ENCODE assay signal across 34 cellular contexts in genomic region chr11:82703796-82704195, GRCh38. TPM values are rescaled to one million over a fixed set of nuclear protein-coding genes. Genes with fewer than 3 reads are reported as not detected.
"Had no signal": no experiment of that assay in that cellular context is flagged by ENCODE, and none has a peak within 500 bp of the region (broad histone marks: within the 10 kb centered on the region; RNA-seq: fewer than 3 reads in every experiment).

No MANE protein-coding gene starts in this region.

- H3K27ac Mint-ChIP-seq: activated B cell treated with CpG ODN at 0.5 μM for 24 hours; activated CD8-positive, alpha-beta T cell treated with anti-CD3 and anti-CD28 coated beads, Interleukin-2, amount 10 ng/mL, durations not matched to agents 7 days and 5 days; activated naive CD4-positive, alpha-beta T cell treated with anti-CD3 and anti-CD28 coated beads for 36 hours; activated naive CD8-positive, alpha-beta T cell treated with anti-CD3 and anti-CD28 coated beads for 36 hours; activated T-cell treated with anti-CD3 and anti-CD28 coated beads, Interleukin-2, amount 50 U/mL, for 72 hours; mesothelial cell of epicardium; naive B cell; stimulated activated effector memory CD8-positive, alpha-beta T cell treated with anti-CD3 and anti-CD28 coated beads, Interleukin-12 subunit alpha, Interleukin-12 subunit beta, amount 100 ng/mL, for 72 hours; stimulated activated naive CD8-positive, alpha-beta T cell treated with anti-CD3 and anti-CD28 coated beads, Interleukin-15, Interleukin-2, amounts not matched to agents 100 ng/mL and 50 ng/mL, for 24 hours; type B pancreatic cell had no signal

- H3K27me3 ChIP-seq: body of pancreas, esophagus squamous epithelium, pancreas, sigmoid colon, uterus had no signal

- H3K27me3 Mint-ChIP-seq: type B pancreatic cell had no signal

- H3K9me3 Mint-ChIP-seq: activated B cell treated with CpG ODN at 0.5 μM for 24 hours; activated naive CD4-positive, alpha-beta T cell treated with anti-CD3 and anti-CD28 coated beads for 36 hours; activated naive CD8-positive, alpha-beta T cell treated with anti-CD3 and anti-CD28 coated beads for 36 hours; activated T-cell treated with anti-CD3 and anti-CD28 coated beads, Interleukin-2, amount 50 U/mL, for 72 hours; mesothelial cell of epicardium; naive B cell; neural crest cell; stimulated activated effector memory CD8-positive, alpha-beta T cell treated with anti-CD3 and anti-CD28 coated beads, Interleukin-12 subunit alpha, Interleukin-12 subunit beta, amount 100 ng/mL, for 72 hours; stimulated activated naive CD8-positive, alpha-beta T cell treated with anti-CD3 and anti-CD28 coated beads, Interleukin-15, Interleukin-2, amounts not matched to agents 100 ng/mL and 50 ng/mL, for 24 hours; type B pancreatic cell had no signal

- DNase-seq: activated B cell treated with CpG ODN at 0.5 μM for 24 hours; activated CD4-positive, alpha-beta T cell treated with anti-CD3 and anti-CD28 coated beads, Interleukin-2, amount 50 U/mL, for 1 hour; activated CD8-positive, alpha-beta T cell treated with anti-CD3 and anti-CD28 coated beads, Interleukin-2, amount 10 ng/mL, durations not matched to agents 7 days and 5 days; activated effector memory CD4-positive, alpha-beta T cell treated with Interleukin-2 at 50 U/mL for 16 hours; activated naive CD4-positive, alpha-beta T cell treated with anti-CD3 and anti-CD28 coated beads for 36 hours; activated naive CD8-positive, alpha-beta T cell treated with anti-CD3 and anti-CD28 coated beads for 36 hours; activated T-cell treated with anti-CD3 and anti-CD28 coated beads for 4 hours; activated T-cell treated with anti-CD3 and anti-CD28 coated beads, Interleukin-2, amount 50 U/mL, for 72 hours; adrenal gland; aorta; body of pancreas; esophagus squamous epithelium; foreskin melanocyte; heart right ventricle; islet precursor cell; left cardiac atrium; left ventricle myocardium superior; naive B cell; nucleus accumbens; pancreas; sigmoid colon; small intestine; stimulated activated CD4-positive, alpha-beta T cell treated with anti-CD3 and anti-CD28 coated beads, Interleukin-4, amount 100 ng/mL, for 24 hours; T-helper 2 cell; uterus had no signal

- H3K4me1 Mint-ChIP-seq: activated B cell treated with CpG ODN at 0.5 μM for 24 hours; activated naive CD8-positive, alpha-beta T cell treated with anti-CD3 and anti-CD28 coated beads for 36 hours; mesothelial cell of epicardium; naive B cell; neural crest cell; stimulated activated effector memory CD8-positive, alpha-beta T cell treated with anti-CD3 and anti-CD28 coated beads, Interleukin-12 subunit alpha, Interleukin-12 subunit beta, amount 100 ng/mL, for 72 hours had no signal

- FAIRE-seq: pancreas, small intestine had no signal

- H3K27ac ChIP-seq: adrenal gland, body of pancreas, coronary artery, esophagus squamous epithelium, heart right ventricle, pancreas, prostate gland, sigmoid colon, thoracic aorta, uterus had no signal

- H3K9me3 ChIP-seq: adrenal gland, body of pancreas, esophagus squamous epithelium, heart right ventricle, pancreas, prostate gland, sigmoid colon, thoracic aorta, uterus had no signal

- H3K4me3 Mint-ChIP-seq: activated B cell treated with CpG ODN at 0.5 μM for 24 hours; activated CD8-positive, alpha-beta T cell treated with anti-CD3 and anti-CD28 coated beads, Interleukin-2, amount 10 ng/mL, durations not matched to agents 7 days and 5 days; activated naive CD4-positive, alpha-beta T cell treated with anti-CD3 and anti-CD28 coated beads for 36 hours; activated naive CD8-positive, alpha-beta T cell treated with anti-CD3 and anti-CD28 coated beads for 36 hours; activated T-cell treated with anti-CD3 and anti-CD28 coated beads, Interleukin-2, amount 50 U/mL, for 72 hours; mesothelial cell of epicardium; naive B cell; neural crest cell; stimulated activated effector memory CD8-positive, alpha-beta T cell treated with anti-CD3 and anti-CD28 coated beads, Interleukin-12 subunit alpha, Interleukin-12 subunit beta, amount 100 ng/mL, for 72 hours; stimulated activated naive CD8-positive, alpha-beta T cell treated with anti-CD3 and anti-CD28 coated beads, Interleukin-15, Interleukin-2, amounts not matched to agents 100 ng/mL and 50 ng/mL, for 24 hours; type B pancreatic cell had no signal

- H3K36me3 Mint-ChIP-seq: activated naive CD8-positive, alpha-beta T cell treated with anti-CD3 and anti-CD28 coated beads for 36 hours; mesothelial cell of epicardium; naive B cell; stimulated activated effector memory CD8-positive, alpha-beta T cell treated with anti-CD3 and anti-CD28 coated beads, Interleukin-12 subunit alpha, Interleukin-12 subunit beta, amount 100 ng/mL, for 72 hours; type B pancreatic cell had no signal

- H3K36me3 ChIP-seq: adrenal gland, esophagus squamous epithelium, heart right ventricle, pancreas, prostate gland, sigmoid colon, thoracic aorta, uterus had no signal

- H3K4me3 ChIP-seq: adrenal gland, body of pancreas, coronary artery, esophagus squamous epithelium, heart right ventricle, pancreas, prostate gland, sigmoid colon, thoracic aorta, uterus had no signal

- ATAC-seq: activated CD8-positive, alpha-beta T cell treated with anti-CD3 and anti-CD28 coated beads, Interleukin-2, amount 10 ng/mL, durations not matched to agents 7 days and 5 days; activated T-cell treated with anti-CD3 and anti-CD28 coated beads, Interleukin-2, amount 50 U/mL, for 72 hours; body of pancreas; heart right ventricle; left cardiac atrium; left ventricle myocardium superior; pancreas; stimulated activated effector memory CD8-positive, alpha-beta T cell treated with anti-CD3 and anti-CD28 coated beads, Interleukin-12 subunit alpha, Interleukin-12 subunit beta, amount 100 ng/mL, for 72 hours had no signal

- H3K4me1 ChIP-seq: adrenal gland, body of pancreas, esophagus squamous epithelium, heart right ventricle, pancreas, prostate gland, sigmoid colon, uterus had no signal

RNA-seq across cellular contexts. Expression of gene FAM181B, which starts 29.9 kb away (rescaled TPM):
- total RNA-seq: activated B cell treated with CpG ODN at 0.5 μM for 24 hours; activated CD8-positive, alpha-beta T cell treated with anti-CD3 and anti-CD28 coated beads, Interleukin-2, amount 10 ng/mL, durations not matched to agents 7 days and 5 days; activated naive CD4-positive, alpha-beta T cell treated with anti-CD3 and anti-CD28 coated beads for 36 hours; activated naive CD8-positive, alpha-beta T cell treated with anti-CD3 and anti-CD28 coated beads for 36 hours; activated T-cell treated with anti-CD3 and anti-CD28 coated beads, Interleukin-2, amount 50 U/mL, for 72 hours; lung microvascular endothelial cell had no signal
